Comparison of ENCODE assay signal across 28 cellular contexts in the genomic region with DNA sequence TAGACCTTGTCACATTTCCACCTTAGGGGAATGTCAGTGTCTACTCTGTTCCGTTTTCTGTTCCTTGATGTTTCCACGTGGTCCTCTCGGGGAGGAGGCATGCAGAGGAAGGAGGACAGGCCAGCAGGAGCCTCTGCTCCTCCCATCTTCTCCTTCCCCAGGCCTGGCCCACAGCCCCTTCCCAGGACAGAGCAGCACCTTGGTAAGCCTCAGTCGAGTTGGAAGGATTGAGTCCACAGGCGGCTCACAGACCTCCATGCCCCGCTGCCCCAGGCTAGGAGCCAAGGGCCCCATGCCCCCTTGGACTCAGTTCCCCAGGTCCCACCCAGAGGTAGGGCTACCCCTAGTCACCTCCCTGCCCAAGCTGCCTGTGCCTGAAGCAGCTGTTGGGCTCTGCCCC.
"Had no signal": no experiment of that assay in that cellular context is flagged by ENCODE, and none has a peak within 500 bp of the region (broad histone marks: within the 10 kb centered on the region; RNA-seq: fewer than 3 reads in every experiment).

No MANE protein-coding gene starts in this region.

- H3K9me3 ChIP-seq: stomach, suprapubic skin, testis, thoracic aorta, thyroid gland, tibial artery, tibial nerve, transverse colon, upper lobe of left lung, upper lobe of right lung, uterus, vagina had no signal

- H3K4me3 Mint-ChIP-seq: stimulated activated effector memory CD8-positive, alpha-beta T cell treated with anti-CD3 and anti-CD28 coated beads, Interleukin-12 subunit alpha, Interleukin-12 subunit beta, amount 100 ng/mL, for 72 hours; stimulated activated memory B cell treated with anti-CD40 and anti-IgM and Interleukin-4, amounts not matched to agents 10 μg/mL and 1 μg/mL and 100 μg/mL, for 72 hours; stimulated activated naive B cell treated with anti-CD40 and anti-IgM and Interleukin-4, amounts not matched to agents 10 μg/mL and 1 μg/mL and 100 μg/mL, for 72 hours; stimulated activated naive CD8-positive, alpha-beta T cell treated with anti-CD3 and anti-CD28 coated beads, Interleukin-15, amount 100 ng/mL, for 72 hours; stimulated activated naive CD8-positive, alpha-beta T cell treated with anti-CD3 and anti-CD28 coated beads, Interleukin-15, Interleukin-2, amounts not matched to agents 100 ng/mL and 50 ng/mL, for 24 hours; type B pancreatic cell had no signal

- H3K27ac ChIP-seq: stomach, suprapubic skin, testis, thoracic aorta, thyroid gland, tibial artery, tibial nerve, transverse colon, upper lobe of left lung, upper lobe of right lung, uterus, vagina had no signal

- H3K36me3 ChIP-seq: stomach, suprapubic skin, thoracic aorta, thyroid gland, tibial artery, tibial nerve, transverse colon, upper lobe of left lung, upper lobe of right lung, uterus, vagina had no signal

- H3K4me1 ChIP-seq: stomach, suprapubic skin, testis, tibial artery, tibial nerve, upper lobe of left lung, upper lobe of right lung, uterus, vagina had no signal

- H3K4me3 ChIP-seq: stomach, suprapubic skin, testis, thoracic aorta, thyroid gland, tibial artery, tibial nerve, transverse colon, upper lobe of left lung, upper lobe of right lung, uterus, vagina had no signal

- ATAC-seq: stimulated activated effector memory CD8-positive, alpha-beta T cell treated with anti-CD3 and anti-CD28 coated beads, Interleukin-12 subunit alpha, Interleukin-12 subunit beta, amount 100 ng/mL, for 72 hours; stimulated activated memory B cell treated with anti-CD40 and anti-IgM and Interleukin-4, amounts not matched to agents 10 μg/mL and 1 μg/mL and 100 μg/mL, for 72 hours; stimulated activated naive B cell treated with anti-CD40 and anti-IgM and Interleukin-4, amounts not matched to agents 10 μg/mL and 1 μg/mL and 100 μg/mL, for 72 hours; stimulated activated naive CD8-positive, alpha-beta T cell treated with anti-CD3 and anti-CD28 coated beads, Interleukin-15, amount 100 ng/mL, for 72 hours; stimulated activated naive CD8-positive, alpha-beta T cell treated with anti-CD3 and anti-CD28 coated beads, Interleukin-15, Interleukin-2, amounts not matched to agents 100 U/mL and 50 U/mL, for 24 hours; upper lobe of right lung had no signal

- H3K27ac Mint-ChIP-seq: stimulated activated effector memory CD8-positive, alpha-beta T cell treated with anti-CD3 and anti-CD28 coated beads, Interleukin-12 subunit alpha, Interleukin-12 subunit beta, amount 100 ng/mL, for 72 hours; stimulated activated memory B cell treated with anti-CD40 and anti-IgM and Interleukin-4, amounts not matched to agents 10 μg/mL and 1 μg/mL and 100 μg/mL, for 72 hours; stimulated activated naive CD8-positive, alpha-beta T cell treated with anti-CD3 and anti-CD28 coated beads, Interleukin-15, Interleukin-2, amounts not matched to agents 100 ng/mL and 50 ng/mL, for 24 hours; type B pancreatic cell had no signal

- H3K9me3 Mint-ChIP-seq: stimulated activated effector memory CD8-positive, alpha-beta T cell treated with anti-CD3 and anti-CD28 coated beads, Interleukin-12 subunit alpha, Interleukin-12 subunit beta, amount 100 ng/mL, for 72 hours; stimulated activated memory B cell treated with anti-CD40 and anti-IgM and Interleukin-4, amounts not matched to agents 10 μg/mL and 1 μg/mL and 100 μg/mL, for 72 hours; stimulated activated naive B cell treated with anti-CD40 and anti-IgM and Interleukin-4, amounts not matched to agents 10 μg/mL and 1 μg/mL and 100 μg/mL, for 72 hours; stimulated activated naive CD8-positive, alpha-beta T cell treated with anti-CD3 and anti-CD28 coated beads, Interleukin-15, amount 100 ng/mL, for 72 hours; stimulated activated naive CD8-positive, alpha-beta T cell treated with anti-CD3 and anti-CD28 coated beads, Interleukin-15, Interleukin-2, amounts not matched to agents 100 ng/mL and 50 ng/mL, for 24 hours; type B pancreatic cell had no signal

- H3K27me3 Mint-ChIP-seq: stimulated activated naive CD8-positive, alpha-beta T cell treated with anti-CD3 and anti-CD28 coated beads, Interleukin-15, Interleukin-2, amounts not matched to agents 100 ng/mL and 50 ng/mL, for 24 hours had no signal

- H3K36me3 Mint-ChIP-seq: stimulated activated effector memory CD8-positive, alpha-beta T cell treated with anti-CD3 and anti-CD28 coated beads, Interleukin-12 subunit alpha, Interleukin-12 subunit beta, amount 100 ng/mL, for 72 hours; stimulated activated memory B cell treated with anti-CD40 and anti-IgM and Interleukin-4, amounts not matched to agents 10 μg/mL and 1 μg/mL and 100 μg/mL, for 72 hours; stimulated activated naive B cell treated with anti-CD40 and anti-IgM and Interleukin-4, amounts not matched to agents 10 μg/mL and 1 μg/mL and 100 μg/mL, for 72 hours; type B pancreatic cell had no signal

- H3K4me1 Mint-ChIP-seq: stimulated activated memory B cell treated with anti-CD40 and anti-IgM and Interleukin-4, amounts not matched to agents 10 μg/mL and 1 μg/mL and 100 μg/mL, for 72 hours; stimulated activated naive B cell treated with anti-CD40 and anti-IgM and Interleukin-4, amounts not matched to agents 10 μg/mL and 1 μg/mL and 100 μg/mL, for 72 hours; stimulated activated naive CD8-positive, alpha-beta T cell treated with anti-CD3 and anti-CD28 coated beads, Interleukin-15, amount 100 ng/mL, for 72 hours had no signal

- FAIRE-seq: urothelium cell line had no signal

- H3K27me3 ChIP-seq: testis, thyroid gland, transverse colon, upper lobe of left lung, uterus, vagina had no signal

- DNase-seq: stimulated activated CD4-positive, alpha-beta T cell treated with anti-CD3 and anti-CD28 coated beads, Interleukin-2, amount 100 ng/mL, for 48 hours; stimulated activated CD4-positive, alpha-beta T cell treated with anti-CD3 and anti-CD28 coated beads, Interleukin-4, amount 100 ng/mL, for 1 hour; stimulated activated CD4-positive, alpha-beta T cell treated with anti-CD3 and anti-CD28 coated beads, Interleukin-4, amount 100 ng/mL, for 24 hours; stimulated activated CD4-positive, alpha-beta T cell treated with anti-CD3 and anti-CD28 coated beads, Interleukin-4, amount 100 ng/mL, for 4 hours; stimulated activated CD8-positive, alpha-beta memory T cell treated with anti-CD3 and anti-CD28 coated beads, Interleukin-4, amount 100 ng/mL, for 48 hours; stimulated activated naive B cell treated with anti-CD40 and anti-IgM and Interleukin-4, amounts not matched to agents 10 μg/mL and 1 μg/mL and 100 μg/mL, for 72 hours; stimulated activated naive CD4-positive, alpha-beta T cell; stimulated activated naive CD4-positive, alpha-beta T cell treated with Interleukin-2 at 50 U/mL for 16 hours; stimulated activated naive CD8-positive, alpha-beta T cell treated with anti-CD3 and anti-CD28 coated beads, Interleukin-15, amount 100 ng/mL, for 72 hours; stimulated activated naive CD8-positive, alpha-beta T cell treated with anti-CD3 and anti-CD28 coated beads, Interleukin-15, Interleukin-2, amounts not matched to agents 100 U/mL and 50 U/mL, for 24 hours; stomach; testis; thyroid gland; tibial artery; transverse colon; trophoblast cell; upper lobe of right lung; uterus had no signal
